In the genomic region with DNA sequence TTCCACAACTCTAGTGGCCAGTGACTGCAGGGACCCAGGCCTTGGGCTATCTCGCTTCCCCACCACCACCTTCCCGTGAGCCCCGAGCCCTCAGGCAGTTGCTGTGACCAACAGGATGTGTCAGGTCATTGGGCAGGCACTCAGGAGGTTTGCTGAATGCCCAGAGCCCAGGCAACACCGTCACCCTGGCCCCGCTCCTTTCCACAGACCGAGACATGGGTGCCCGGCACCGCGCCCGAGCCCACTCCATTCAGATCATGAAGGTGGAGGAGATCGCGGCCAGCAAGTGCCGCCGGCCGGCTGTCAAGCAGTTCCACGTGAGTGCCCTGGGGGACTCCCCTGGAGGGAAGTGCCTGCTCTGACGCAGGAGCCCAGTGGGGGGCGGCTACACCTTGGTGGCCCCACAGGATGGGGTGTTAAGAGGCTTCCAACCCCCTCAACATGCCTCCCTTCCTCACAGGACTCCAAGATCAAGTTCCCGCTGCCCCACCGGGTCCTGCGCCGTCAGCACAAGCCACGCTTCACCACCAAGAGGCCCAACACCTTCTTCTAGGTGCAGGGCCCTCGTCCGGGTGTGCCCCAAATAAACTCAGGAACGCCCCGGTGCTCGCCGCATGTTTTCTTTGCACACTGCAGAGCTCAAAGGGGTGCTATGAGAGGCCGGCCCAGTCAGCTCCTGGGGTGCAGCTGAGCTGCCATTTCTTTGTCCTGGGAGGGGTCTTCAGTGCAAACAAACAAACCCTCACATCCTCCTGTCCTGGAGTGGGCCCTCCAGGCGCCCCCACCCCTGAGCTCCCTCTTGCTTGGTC, we compare ENCODE assay signal across 11 cellular contexts. TPM values are rescaled to one million over a fixed set of nuclear protein-coding genes. Genes with fewer than 3 reads are reported as not detected.
DNase-seq lines count a peak whose midpoint lies in the region; ATAC-seq and TF ChIP-seq lines count a peak whose summit lies in the region.
"Had no signal": no experiment of that assay in that cellular context is flagged by ENCODE, and none has a peak within 500 bp of the region (broad histone marks: within the 10 kb centered on the region; RNA-seq: fewer than 3 reads in every experiment).

No MANE protein-coding gene starts in this region.

- H3K27ac ChIP-seq in RWPE1, result peak overlapping the region; percentile 77
- no peak overlapping the region for H3K27ac ChIP-seq in iPS-20b (ENCODE audit: low read length)
- no peak overlapping the region for H3K27ac ChIP-seq in foreskin keratinocyte

- no peaks in the 10 kb centered on the region for H3K9me3 Mint-ChIP-seq in stimulated activated naive CD8-positive, alpha-beta T cell treated with anti-CD3 and anti-CD28 coated beads, Interleukin-15, Interleukin-2, amounts not matched to agents 100 ng/mL and 50 ng/mL, for 24 hours

- H3K27me3 Mint-ChIP-seq in stimulated activated naive CD8-positive, alpha-beta T cell treated with anti-CD3 and anti-CD28 coated beads, Interleukin-15, Interleukin-2, amounts not matched to agents 100 ng/mL and 50 ng/mL, for 24 hours, result no peaks in the 10 kb centered on the region

- H3K4me1 ChIP-seq in iPS-20b (ENCODE audit: insufficient read depth, low read length), result no peaks in the 10 kb centered on the region
- no peaks in the 10 kb centered on the region for H3K4me1 ChIP-seq in foreskin keratinocyte

- H3K27me3 ChIP-seq in iPS-20b (ENCODE audit: insufficient read depth, low read length) (no peaks in the 10 kb centered on the region), foreskin keratinocyte (peaks cover 4% of the 10 kb centered on the region)

- peaks cover 49% of the 10 kb centered on the region for H3K4me1 Mint-ChIP-seq in stimulated activated naive CD8-positive, alpha-beta T cell treated with anti-CD3 and anti-CD28 coated beads, Interleukin-15, Interleukin-2, amounts not matched to agents 100 ng/mL and 50 ng/mL, for 24 hours (ENCODE audit: low read depth)

- H3K9ac ChIP-seq in iPS-20b (ENCODE audit: low read depth, low read length), result peak overlapping the region; percentile 99; the same call in 1 of the 2 replicates

- no peaks in the 10 kb centered on the region for H3K9me3 ChIP-seq in iPS-20b (ENCODE audit: insufficient read depth, low read depth, low read length)

- no peak for DNase-seq in stimulated activated naive CD8-positive, alpha-beta T cell treated with anti-CD3 and anti-CD28 coated beads, Interleukin-15, Interleukin-2, amounts not matched to agents 100 U/mL and 50 U/mL, for 24 hours
- DNase-seq in RWPE1 (ENCODE audit: low spot score), result no peak
- no peak for DNase-seq in NCI-H1930 (lab: John Stamatoyannopoulos, UW)
- no peak for DNase-seq in foreskin keratinocyte
- DNase-seq in DMS153 (lab: John Stamatoyannopoulos, UW), result no peak
- DNase-seq: left cardiac atrium, NCI-H1105 treated with DMSO at 0.1 percent for 48 hours had no signal

- ATAC-seq in stimulated activated naive CD8-positive, alpha-beta T cell treated with anti-CD3 and anti-CD28 coated beads, Interleukin-15, Interleukin-2, amounts not matched to agents 100 U/mL and 50 U/mL, for 24 hours, result no peak
- ATAC-seq in foreskin keratinocyte (no peak), HG03280 (IDR thresholded peaks at IDR 0.05; ENCODE audit: unreplicated experiment) (no peak)
- ATAC-seq: left cardiac atrium had no signal

- TF ChIP-seq CTCF in RWPE1 (conservative IDR thresholded peaks at IDR 0.05; ENCODE audit: low read depth), result no peak
- no peak for TF ChIP-seq CTCF in foreskin keratinocyte (conservative IDR thresholded peaks at IDR 0.05)

- CTCF ChIA-PET in RWPE1 (lab: Yijun Ruan, JAX), result interaction anchor here (4.1 kb wide), 1 partner anchor 70 kb away, joined by 19 read pairs; the partner anchor contains the start of gene CCDC124

- H3K36me3 ChIP-seq in iPS-20b (ENCODE audit: insufficient read depth, low read depth, low read length), result peaks cover 55% of the 10 kb centered on the region

- H3K27ac Mint-ChIP-seq in stimulated activated naive CD8-positive, alpha-beta T cell treated with anti-CD3 and anti-CD28 coated beads, Interleukin-15, Interleukin-2, amounts not matched to agents 100 ng/mL and 50 ng/mL, for 24 hours, result peak overlapping the region; percentile 100

- POLR2A ChIA-PET in RWPE1 (lab: Yijun Ruan, JAX; ENCODE audit: low non-redundant PET), result interaction anchor here (2.3 kb wide), 1 partner anchor 70 kb away, joined by 8 read pairs; the partner anchor contains the start of gene CCDC124

- H3K4me3 Mint-ChIP-seq in stimulated activated naive CD8-positive, alpha-beta T cell treated with anti-CD3 and anti-CD28 coated beads, Interleukin-15, Interleukin-2, amounts not matched to agents 100 ng/mL and 50 ng/mL, for 24 hours, result peak overlapping the region; percentile 99

- peaks cover 54% of the 10 kb centered on the region for H3K36me3 Mint-ChIP-seq in stimulated activated naive CD8-positive, alpha-beta T cell treated with anti-CD3 and anti-CD28 coated beads, Interleukin-15, Interleukin-2, amounts not matched to agents 100 ng/mL and 50 ng/mL, for 24 hours (ENCODE audit: low read depth)

- H3K4me3 ChIP-seq in iPS-20b (ENCODE audit: low read length), result no peak overlapping the region

RNA-seq across cellular contexts. Expression of gene RPL18A, which starts 3.2 kb away (rescaled TPM):
- 2,267 and 2,390 TPM in 2 replicates for total RNA-seq in foreskin keratinocyte
- polyA plus RNA-seq in foreskin keratinocyte, result 3,546 and 3,968 TPM in 2 replicates

RNA-seq across cellular contexts. Expression of gene SLC5A5, which starts 8.8 kb away (rescaled TPM):
- total RNA-seq in foreskin keratinocyte, result 0.07 TPM in 1 of 2 replicates, not detected in the other
- not detected in 2 replicates for polyA plus RNA-seq in foreskin keratinocyte
- total RNA-seq: cardiac septum, left cardiac atrium had no signal

RNA-seq across cellular contexts. Expression of gene JAK3, which starts 15.1 kb away (rescaled TPM):
- total RNA-seq in foreskin keratinocyte, result 0.53 and 0.68 TPM in 2 replicates
- 0.38 and 0.55 TPM in 2 replicates for polyA plus RNA-seq in foreskin keratinocyte

RNA-seq across cellular contexts. Expression of gene INSL3, which starts 41.6 kb away (rescaled TPM):
- 0.14 and 0.51 TPM in 2 replicates for total RNA-seq in foreskin keratinocyte
- polyA plus RNA-seq in foreskin keratinocyte, result 0.32 and 0.44 TPM in 2 replicates
- total RNA-seq: cardiac septum, left cardiac atrium had no signal
